8 cellular contexts compared by ENCODE assay signal in genomic region chr12:22038734-22039133, GRCh38.
"Had no signal": no experiment of that assay in that cellular context is flagged by ENCODE, and none has a peak within 500 bp of the region (broad histone marks: within the 10 kb centered on the region; RNA-seq: fewer than 3 reads in every experiment).

No MANE protein-coding gene starts in this region.

- H3K4me3 ChIP-seq: GM23248, HAP-1 had no signal

- H3K9ac ChIP-seq: GM23248 had no signal

- H2AFZ ChIP-seq: GM23248 had no signal

- DNase-seq: GM23248, GOT3, H7, HFFc6, KG1 had no signal

- H3K9me3 ChIP-seq: HAP-1 had no signal

- H3K36me3 ChIP-seq: HAP-1 had no signal

- H3K27ac ChIP-seq: GM23248, HL-60 had no signal

- ATAC-seq: HCT116 had no signal
